In the genomic region with DNA sequence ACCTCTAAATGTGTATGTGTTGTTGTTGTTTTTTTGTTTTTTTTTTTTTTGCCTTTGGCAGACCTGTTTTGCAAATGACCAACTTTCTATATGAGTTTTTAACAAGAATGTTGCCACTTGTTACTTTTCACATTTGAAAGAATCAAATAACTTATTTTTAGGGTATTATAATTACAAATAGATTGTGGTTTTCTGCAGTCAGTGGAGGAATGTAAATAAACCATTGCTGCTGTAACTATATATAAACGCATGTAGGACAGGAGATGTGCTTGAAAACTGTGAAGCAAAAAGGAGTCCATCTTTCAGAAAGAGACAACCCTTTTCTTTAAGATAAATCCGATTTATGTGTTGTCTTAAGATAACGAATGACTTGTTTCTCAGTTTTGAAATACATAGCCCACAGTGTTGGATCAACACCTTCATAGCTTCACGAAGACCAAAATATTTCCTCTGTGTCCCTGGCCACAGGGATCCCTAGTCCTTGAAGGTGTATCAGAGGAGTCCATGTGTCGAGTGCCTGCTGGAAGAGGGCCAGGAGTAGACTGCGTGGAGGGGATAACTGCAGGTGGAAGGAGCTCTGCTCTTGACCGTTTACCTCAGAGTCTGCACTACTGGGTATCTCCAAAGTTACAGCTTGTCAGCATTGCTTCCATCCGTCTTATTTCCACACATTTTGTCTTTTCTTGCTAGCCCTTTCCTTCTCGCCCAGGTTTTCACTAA, we compare ENCODE assay signal across 12 cellular contexts. TPM values are rescaled to one million over a fixed set of nuclear protein-coding genes. Genes with fewer than 3 reads are reported as not detected.
A peak's percentile ranks its signal among the peaks of the same experiment; 100 is the strongest.
DNase-seq lines count a peak whose midpoint lies in the region; ATAC-seq and TF ChIP-seq lines count a peak whose summit lies in the region.
"Had no signal": no experiment of that assay in that cellular context is flagged by ENCODE, and none has a peak within 500 bp of the region (broad histone marks: within the 10 kb centered on the region; RNA-seq: fewer than 3 reads in every experiment).

No MANE protein-coding gene starts in this region.

- peaks cover 4% of the 10 kb centered on the region for H3K36me3 Mint-ChIP-seq in CD4-positive, CD25-positive, alpha-beta regulatory T cell
- peaks cover 0 to 14% (median 0%) of the 10 kb centered on the region in 3 donors for H3K36me3 Mint-ChIP-seq in CD8-positive, alpha-beta memory T cell

- H3K4me3 ChIP-seq in CD4-positive, CD25-positive, alpha-beta regulatory T cell (ENCODE audit: low read depth, low read length) = peak overlapping the region; percentile 52
- H3K4me3 ChIP-seq in CD8-positive, alpha-beta memory T cell (ENCODE audit: low read length) = no peak overlapping the region
- H3K4me3 ChIP-seq in gastroesophageal sphincter (no peak overlapping the region), mucosa of descending colon (no peak overlapping the region)
- H3K4me3 ChIP-seq: PC-9, tibial artery had no signal

- no peak for TF ChIP-seq CTCF in gastroesophageal sphincter (IDR thresholded peaks at IDR 0.05)
- no peak for TF ChIP-seq CTCF in mucosa of descending colon (IDR thresholded peaks at IDR 0.05)

- H3K4me1 Mint-ChIP-seq in CD4-positive, CD25-positive, alpha-beta regulatory T cell = peaks cover 41 to 71% (median 65%) of the 10 kb centered on the region in 4 donors
- peaks cover 53 to 90% (median 69%) of the 10 kb centered on the region in 3 donors for H3K4me1 Mint-ChIP-seq in CD8-positive, alpha-beta memory T cell

- intact Hi-C loops in mucosa of descending colon (cut with DNase I, micrococcal nuclease) = no loop called here

- POLR2A ChIA-PET in CD8-positive, alpha-beta memory T cell (lab: Charles Lee) = no interaction called here

- peaks cover 7% of the 10 kb centered on the region for H3K36me3 ChIP-seq in CD4-positive, CD25-positive, alpha-beta regulatory T cell (ENCODE audit: control insufficient read depth, insufficient read depth, low read length)
- H3K36me3 ChIP-seq in CD8-positive, alpha-beta memory T cell (ENCODE audit: insufficient read depth, low read length) = no peaks in the 10 kb centered on the region
- H3K36me3 ChIP-seq in gastroesophageal sphincter (no peaks in the 10 kb centered on the region), mucosa of descending colon (ENCODE audit: low read depth) (no peaks in the 10 kb centered on the region)
- H3K36me3 ChIP-seq: tibial artery had no signal

- H3K4me3 Mint-ChIP-seq in CD4-positive, CD25-positive, alpha-beta regulatory T cell = peak overlapping the region in 2 of 4 donors; percentile 26 to 52
- H3K4me3 Mint-ChIP-seq in CD8-positive, alpha-beta memory T cell = peak overlapping the region in 2 of 7 donors; percentile 19 to 45

- no peak for TF ChIP-seq POLR2A in gastroesophageal sphincter (IDR thresholded peaks at IDR 0.05)

- no peaks in the 10 kb centered on the region for H3K9me3 Mint-ChIP-seq in CD4-positive, CD25-positive, alpha-beta regulatory T cell
- H3K9me3 Mint-ChIP-seq in CD8-positive, alpha-beta memory T cell = no peaks in the 10 kb centered on the region
- H3K9me3 Mint-ChIP-seq: activated T-helper 2 cell treated with anti-CD3 and anti-CD28 coated beads, Interferon-gamma antibody, Interleukin-2, Interleukin-4, amounts not matched to agents 10 μg/mL and 5 μg/mL and 100 μg/mL, durations not matched to agents 14 hours and 24 hours and 36 hours had no signal

- no peaks in the 10 kb centered on the region for H3K9me3 ChIP-seq in CD4-positive, CD25-positive, alpha-beta regulatory T cell (ENCODE audit: control insufficient read depth in 2 of 2, low read length in 2 of 2)
- no peaks in the 10 kb centered on the region for H3K9me3 ChIP-seq in CD8-positive, alpha-beta memory T cell (ENCODE audit: low read length)
- H3K9me3 ChIP-seq in gastroesophageal sphincter (no peaks in the 10 kb centered on the region), mucosa of descending colon (no peaks in the 10 kb centered on the region)
- H3K9me3 ChIP-seq: tibial artery had no signal

- no peaks in the 10 kb centered on the region for H3K27me3 Mint-ChIP-seq in CD4-positive, CD25-positive, alpha-beta regulatory T cell
- no peaks in the 10 kb centered on the region for H3K27me3 Mint-ChIP-seq in CD8-positive, alpha-beta memory T cell

- no peak for TF ChIP-seq EP300 in gastroesophageal sphincter (IDR thresholded peaks at IDR 0.05)

- no peak overlapping the region for H3K27ac ChIP-seq in CD4-positive, CD25-positive, alpha-beta regulatory T cell (ENCODE audit: insufficient read depth, low read length, poor library complexity, severe bottlenecking)
- no peak overlapping the region for H3K27ac ChIP-seq in CD8-positive, alpha-beta memory T cell (ENCODE audit: low read depth, low read length)
- H3K27ac ChIP-seq in gastroesophageal sphincter = peak overlapping the region; percentile 39 to 82 (median 76)
- H3K27ac ChIP-seq: PC-9 had no signal

- peaks cover 40% of the 10 kb centered on the region for H3K4me1 ChIP-seq in CD4-positive, CD25-positive, alpha-beta regulatory T cell (ENCODE audit: control insufficient read depth, insufficient read depth, low read length, poor library complexity, severe bottlenecking)
- peaks cover 58% of the 10 kb centered on the region for H3K4me1 ChIP-seq in CD8-positive, alpha-beta memory T cell (ENCODE audit: insufficient read depth, low read length)
- H3K4me1 ChIP-seq in gastroesophageal sphincter (peaks cover 30 to 77% (median 34%) of the 10 kb centered on the region in 3 donors), mucosa of descending colon (ENCODE audit: low read depth) (peaks cover 18% of the 10 kb centered on the region)

- peak overlapping the region in 2 of 3 donors; percentile 87 to 96 for H3K27ac Mint-ChIP-seq in CD4-positive, CD25-positive, alpha-beta regulatory T cell
- peak overlapping the region in 6 of 8 donors; percentile 46 to 88 (median 77) for H3K27ac Mint-ChIP-seq in CD8-positive, alpha-beta memory T cell

- no peak for DNase-seq in CD4-positive, CD25-positive, alpha-beta regulatory T cell
- no peak for DNase-seq in CD8-positive, alpha-beta memory T cell
- DNase-seq in RPMI8226 = peak; percentile 14
- DNase-seq in mucosa of descending colon = no peak
- no peak for DNase-seq in SIG-M5 (lab: John Stamatoyannopoulos, UW)
- no peak for DNase-seq in NCI-H345 treated with DMSO at 0.1 percent for 48 hours (lab: John Stamatoyannopoulos, UW; ENCODE audit: unreplicated experiment)
- DNase-seq: PC-9, right cardiac atrium, tibial artery had no signal

- H3K27me3 ChIP-seq in CD4-positive, CD25-positive, alpha-beta regulatory T cell (ENCODE audit: control insufficient read depth, insufficient read depth, low read length) = no peaks in the 10 kb centered on the region
- no peaks in the 10 kb centered on the region for H3K27me3 ChIP-seq in CD8-positive, alpha-beta memory T cell (ENCODE audit: insufficient read depth, low read length, poor library complexity, severe bottlenecking)
- no peaks in the 10 kb centered on the region for H3K27me3 ChIP-seq in gastroesophageal sphincter
- H3K27me3 ChIP-seq: tibial artery had no signal

- CTCF ChIA-PET in CD8-positive, alpha-beta memory T cell (lab: Charles Lee) = no interaction called here

- WGBS in gastroesophageal sphincter (ENCODE audit: low coverage in 1 of 2), 2 donors = 41 to 52% methylated on average over 8 to 9 of the region's 9 CpGs

- no peak for ATAC-seq in CD4-positive, CD25-positive, alpha-beta regulatory T cell (ENCODE audit: low read depth in 2 of 2)
- ATAC-seq in gastroesophageal sphincter (no peak), mucosa of descending colon (no peak), GM19397 (IDR thresholded peaks at IDR 0.05; ENCODE audit: unreplicated experiment) (no peak)

RNA-seq across cellular contexts. Expression of a gene that starts 24.7 kb away (rescaled TPM):
- 144 TPM for total RNA-seq in CD4-positive, CD25-positive, alpha-beta regulatory T cell
- 10 to 100 TPM; 50.6 to 79.7 (median 65.1) TPM for polyA plus RNA-seq in CD4-positive, CD25-positive, alpha-beta regulatory T cell
- total RNA-seq in CD8-positive, alpha-beta memory T cell = 10 to 100 TPM; 32.8 to 37.8 TPM
- 109 TPM for polyA plus RNA-seq in CD8-positive, alpha-beta memory T cell
- total RNA-seq in gastroesophageal sphincter (10 to 100 TPM; 32.4 to 71.2 (median 60.7) TPM), mucosa of descending colon (10 to 100 TPM; 58.6 to 72.9 (median 58.9) TPM)

Comparison
In these comparisons a context has a peak if more than half of its experiments do, and no peak if none do; other contexts are left out.
1. H3K27ac ChIP-seq: peak in gastroesophageal sphincter (4 of 4); none in CD4-positive, CD25-positive, alpha-beta regulatory T cell (single experiment) and CD8-positive, alpha-beta memory T cell (single experiment).